Comparison of ENCODE assay signal across 16 cellular contexts in genomic region chr17:16962804-16963203, GRCh38. TPM values are rescaled to one million over a fixed set of nuclear protein-coding genes. Genes with fewer than 3 reads are reported as not detected.
DNase-seq lines count a peak whose midpoint lies in the region; ATAC-seq, FAIRE-seq and TF ChIP-seq lines count a peak whose summit lies in the region.
"Had no signal": no experiment of that assay in that cellular context is flagged by ENCODE, and none has a peak within 500 bp of the region (broad histone marks: within the 10 kb centered on the region; RNA-seq: fewer than 3 reads in every experiment).

No MANE protein-coding gene starts in this region.

- peak; percentile 15 for DNase-seq in activated CD4-positive, CD25-positive, alpha-beta regulatory T cell treated with anti-CD3 and anti-CD28 coated beads, Interleukin-2, amount 50 U/mL, for 72 hours
- DNase-seq in MG63 = peak; percentile 67
- DNase-seq in GM12878 (ENCODE audit: low read depth, low spot score) = no peak
- DNase-seq in stimulated activated naive B cell treated with anti-CD40 and anti-IgM and Interleukin-4, amounts not matched to agents 10 μg/mL and 1 μg/mL and 100 μg/mL, for 72 hours = no peak
- no peak for DNase-seq in CD14-positive monocyte (ENCODE audit: low spot score)
- no peak for DNase-seq in NCI-H146 treated with DMSO at 0.1 percent for 48 hours (lab: John Stamatoyannopoulos, UW; ENCODE audit: unreplicated experiment)
- DNase-seq: activated CD8-positive, alpha-beta memory T cell treated with anti-CD3 and anti-CD28 coated beads, Interleukin-2, amount 50 U/mL, for 4 hours; DMS79; immature natural killer cell; mucosa of descending colon; NCI-H446 had no signal

- TF ChIP-seq CTCF in GM12878 (IDR thresholded peaks at IDR 0.05 in 2 of 3, conservative IDR thresholded peaks at IDR 0.05 in 1 of 3; ENCODE audit: control insufficient read depth in 2 of 3, extremely low read depth in 1 of 3, insufficient read depth in 1 of 3, low read depth in 3 of 3, low read length in 3 of 3) = peak in 1 of 3 experiments; percentile 17; a peak in 1 of 6 replicates
- no peak for TF ChIP-seq CTCF in CD14-positive monocyte (IDR thresholded peaks at IDR 0.05)

- TF ChIP-seq POLR2A in GM12878 (IDR thresholded peaks at IDR 0.05; ENCODE audit: low read depth, low read length) = 0 out of 2 replicates have a peak, but pooled peaks have one; percentile 24

- intact Hi-C loops in GM12878 (cut with micrococcal nuclease; ENCODE audit: unreplicated experiment) = no loop called here
- intact Hi-C loops in CD14-positive monocyte (cut with micrococcal nuclease) = no loop called here

- peaks cover 7 to 20% of the 10 kb centered on the region in 2 donors for H3K9me3 Mint-ChIP-seq in stimulated activated naive B cell treated with anti-CD40 and anti-IgM and Interleukin-4, amounts not matched to agents 10 μg/mL and 1 μg/mL and 100 μg/mL, for 72 hours
- peaks cover 0 to 11% (median 7%) of the 10 kb centered on the region in 7 donors for H3K9me3 Mint-ChIP-seq in CD14-positive monocyte
- H3K9me3 Mint-ChIP-seq: immature natural killer cell had no signal

- peaks cover 54% of the 10 kb centered on the region for H3K4me1 ChIP-seq in GM12878 (ENCODE audit: control insufficient read depth, insufficient read depth, low read length)
- H3K4me1 ChIP-seq: Peyer's patch, vagina had no signal

- no peak overlapping the region for H2AFZ ChIP-seq in GM12878 (ENCODE audit: control insufficient read depth, low read depth, low read length)

- H3K27me3 Mint-ChIP-seq in stimulated activated naive B cell treated with anti-CD40 and anti-IgM and Interleukin-4, amounts not matched to agents 10 μg/mL and 1 μg/mL and 100 μg/mL, for 72 hours = peaks cover 0 to 4% of the 10 kb centered on the region in 2 donors
- peaks cover 4 to 15% (median 13%) of the 10 kb centered on the region in 3 donors for H3K27me3 Mint-ChIP-seq in CD14-positive monocyte (ENCODE audit: low read depth in 3 of 3)

- H3K9ac ChIP-seq in GM12878 (ENCODE audit: control insufficient read depth, insufficient read depth, low read length) = no peak overlapping the region

- H3K79me2 ChIP-seq in GM12878 (ENCODE audit: control insufficient read depth, insufficient read depth, low read length) = peaks cover 97% of the 10 kb centered on the region

- peaks cover 42 to 71% of the 10 kb centered on the region in 2 donors for H3K4me1 Mint-ChIP-seq in stimulated activated naive B cell treated with anti-CD40 and anti-IgM and Interleukin-4, amounts not matched to agents 10 μg/mL and 1 μg/mL and 100 μg/mL, for 72 hours
- no peaks in the 10 kb centered on the region for H3K4me1 Mint-ChIP-seq in CD14-positive monocyte
- H3K4me1 Mint-ChIP-seq: immature natural killer cell had no signal

- H3K27me3 ChIP-seq in MG63 = no peaks in the 10 kb centered on the region; the same call in 1 of the 2 replicates
- H3K27me3 ChIP-seq in GM12878 (replicated peaks in 1 of 2; ENCODE audit: control insufficient read depth in 2 of 2, insufficient read depth in 2 of 2, low read length in 1 of 2) = no peaks in the 10 kb centered on the region
- H3K27me3 ChIP-seq: Peyer's patch, vagina had no signal

- H3K4me3 ChIP-seq in MG63 = no peak overlapping the region
- 0 out of 2 replicates have a peak overlapping the region, but pooled peaks have one; percentile 0 for H3K4me3 ChIP-seq in GM12878
- H3K4me3 ChIP-seq: mucosa of descending colon, Peyer's patch, vagina had no signal

- POLR2A ChIA-PET in GM12878 (lab: Charles Lee) = interaction anchor here (1.6 to 19.7 kb wide), 2 partner anchors 9 to 21 kb away, joined by 4 to 656 read pairs; no protein-coding TSS in a partner anchor

- in situ Hi-C loops in GM12878 (cut with MboI) = no loop called here

- H4K20me1 ChIP-seq in GM12878 (ENCODE audit: control insufficient read depth, insufficient read depth) = no peaks in the 10 kb centered on the region

- peak overlapping the region; percentile 31 for H3K4me2 ChIP-seq in GM12878 (ENCODE audit: control insufficient read depth, insufficient read depth)

- no peak for ATAC-seq in activated CD4-positive, CD25-positive, alpha-beta regulatory T cell treated with anti-CD3 and anti-CD28 coated beads, Interleukin-2, amount 50 U/mL, for 24 hours
- ATAC-seq in GM12878 (no peak), GM21717 (IDR thresholded peaks at IDR 0.05; ENCODE audit: unreplicated experiment) (no peak)
- peak; percentile 24 to 29 for ATAC-seq in stimulated activated naive B cell treated with anti-CD40 and anti-IgM and Interleukin-4, amounts not matched to agents 10 μg/mL and 1 μg/mL and 100 μg/mL, for 72 hours (replicated peaks)
- ATAC-seq: mucosa of descending colon had no signal

- FAIRE-seq in GM12878 (lab: Jason Lieb, UNC) = no peak

- CTCF ChIA-PET in GM12878 (lab: Yijun Ruan, JAX) = interaction anchor here (0.9 to 19.5 kb wide), 4 partner anchors 13 to 46 kb away, joined by 3 to 361 read pairs (median 38); no protein-coding TSS in a partner anchor

- no peaks in the 10 kb centered on the region for H3K36me3 ChIP-seq in MG63
- peaks cover 10 to 20% of the 10 kb centered on the region in 2 experiments for H3K36me3 ChIP-seq in GM12878 (ENCODE audit: control insufficient read depth in 2 of 2, insufficient read depth in 2 of 2, low read length in 1 of 2)
- H3K36me3 ChIP-seq: Peyer's patch, vagina had no signal

- RAD21 ChIA-PET in GM12878 (lab: Charles Lee; ENCODE audit: unreplicated experiment) = interaction anchor here (30.7 kb wide), 1 partner anchor 22 kb away, joined by 913 read pairs; no protein-coding TSS in a partner anchor

- 20% methylated on average over 7 of the region's 7 CpGs for WGBS in GM12878 (ENCODE audit: insufficient coverage, insufficient replicate concordance, low lambda C conversion rate, missing lambda C conversion rate)

- peaks cover 39 to 57% of the 10 kb centered on the region in 2 donors for H3K36me3 Mint-ChIP-seq in stimulated activated naive B cell treated with anti-CD40 and anti-IgM and Interleukin-4, amounts not matched to agents 10 μg/mL and 1 μg/mL and 100 μg/mL, for 72 hours
- H3K36me3 Mint-ChIP-seq in CD14-positive monocyte = no peaks in the 10 kb centered on the region

- peak overlapping the region; percentile 92 for H3K27ac ChIP-seq in GM12878 (ENCODE audit: control insufficient read depth, insufficient read depth)
- H3K27ac ChIP-seq: vagina had no signal

- no peak for TF ChIP-seq RAD21 in GM12878 (IDR thresholded peaks at IDR 0.05; ENCODE audit: insufficient read depth, low read depth, low read length)

- no peak overlapping the region for H3K4me3 Mint-ChIP-seq in stimulated activated naive B cell treated with anti-CD40 and anti-IgM and Interleukin-4, amounts not matched to agents 10 μg/mL and 1 μg/mL and 100 μg/mL, for 72 hours
- no peak overlapping the region for H3K4me3 Mint-ChIP-seq in CD14-positive monocyte
- H3K4me3 Mint-ChIP-seq: immature natural killer cell had no signal

- peak overlapping the region; percentile 62 for H3K27ac Mint-ChIP-seq in stimulated activated naive B cell treated with anti-CD40 and anti-IgM and Interleukin-4, amounts not matched to agents 10 μg/mL and 1 μg/mL and 100 μg/mL, for 72 hours
- H3K27ac Mint-ChIP-seq in CD14-positive monocyte = no peak overlapping the region
- H3K27ac Mint-ChIP-seq: immature natural killer cell, progenitor cell of endocrine pancreas had no signal

- SMC1A ChIA-PET in GM12878 (lab: Charles Lee; ENCODE audit: uncharacterized antibody, unreplicated experiment) = interaction anchor here (21.4 kb wide), 1 partner anchor 21 kb away, joined by 812 read pairs; no protein-coding TSS in a partner anchor

- no peak for TF ChIP-seq EP300 in GM12878 (IDR thresholded peaks at IDR 0.05; ENCODE audit: borderline replicate concordance in 1 of 2, control insufficient read depth in 1 of 2, low read depth in 2 of 2, low read length in 2 of 2)

- H3K9me3 ChIP-seq in MG63 = no peaks in the 10 kb centered on the region
- peaks cover 33% of the 10 kb centered on the region for H3K9me3 ChIP-seq in GM12878 (replicated peaks; ENCODE audit: control insufficient read depth, insufficient read depth, low read length)
- H3K9me3 ChIP-seq: mucosa of descending colon, Peyer's patch, vagina had no signal

- BruUV-seq in GM12878 (replicated peaks; lab: Mats Ljungman, UMichigan) = no TSS peak

TF ChIP-seq in GM12878, 131 proteins besides CTCF, POLR2A, EP300 and RAD21:
- no peak for TF ChIP-seq NR2C2 (IDR thresholded peaks at IDR 0.05; ENCODE audit: borderline replicate concordance, control insufficient read depth, insufficient read length, low read depth)
- 0 out of 2 replicates have a peak, but pooled peaks have one; percentile 35 for TF ChIP-seq CBX5 (IDR thresholded peaks at IDR 0.05; ENCODE audit: low read depth)
- TF ChIP-seq SIN3A (IDR thresholded peaks at IDR 0.05; ENCODE audit: low read depth, low read length) = no peak
- no peak for TF ChIP-seq MEF2B (IDR thresholded peaks at IDR 0.05; ENCODE audit: partially characterized antibody, poor library complexity, severe bottlenecking)

RNA-seq across cellular contexts. Expression of gene TNFRSF13B, which starts 9.1 kb away (rescaled TPM):
- total RNA-seq in MG63 (2014; rRNA removed; shearing (Covaris generic); ENCODE audit: low replicate concordance) = not detected in 2 replicates
- total RNA-seq in GM12878 (2013; cell fraction: nucleolus; rRNA removed) = 353 and 380 TPM in 2 replicates
- total RNA-seq in GM12878 (2014; rRNA removed) = 101 and 116 TPM in 2 replicates
- 50.4 and 53.0 TPM in 2 replicates for total RNA-seq in GM12878 (2014; rRNA removed; fragmentation: Illumina TruSeq; extraction: Trizol)
- 160 and 161 TPM in 2 replicates for total RNA-seq in GM12878 (2021)
- polyA plus RNA-seq in GM12878 (2011; ENCODE audit: low read depth) = 102 TPM
- polyA plus RNA-seq in GM12878 (2011; rRNA removed) = 45.9 and 91.3 TPM in 2 replicates
- 124 and 142 TPM in 2 replicates for polyA plus RNA-seq in GM12878 (2011; cell fraction: cytosol; rRNA removed)
- polyA plus RNA-seq in GM12878 (2011; cell fraction: nucleus; rRNA removed) = 234 and 258 TPM in 2 replicates
- polyA plus RNA-seq in GM12878 (2012) = 237 and 313 TPM in 2 replicates
- polyA plus RNA-seq in GM12878 (2014; fragmentation: Illumina TruSeq; extraction: Trizol) = 53.0 and 141 TPM in 2 replicates
- polyA plus RNA-seq in GM12878 (2014; fragmentation: Nextera tagmentation; extraction: Ambion mirVana) = 10 to 100 TPM; 15.5 to 23.1 TPM
- polyA plus RNA-seq in GM12878 (2014; rRNA removed) = 231 and 255 TPM in 2 replicates
- 100 to 1,000 TPM; 121 to 139 TPM for polyA plus RNA-seq in GM12878 (2016; fragmentation: Nextera tagmentation; extraction: Ambion mirVana)
- 123 and 202 TPM in 2 replicates for polyA minus RNA-seq in GM12878 (2011; rRNA and poly(A)+ RNA removed)
- 45.4 TPM in 2 replicates for polyA minus RNA-seq in GM12878 (2011; cell fraction: cytosol; rRNA and poly(A)+ RNA removed)
- 141 and 184 TPM in 2 replicates for polyA minus RNA-seq in GM12878 (2011; cell fraction: nucleus; rRNA and poly(A)+ RNA removed)
- under 1 TPM in 1 of 2 donors, not detected in 1; 0.47 TPM for polyA plus RNA-seq in CD14-positive monocyte
- total RNA-seq: progenitor cell of endocrine pancreas, vagina had no signal
- polyA plus RNA-seq: immature natural killer cell had no signal

Comparison
In these comparisons a context has a peak if more than half of its experiments do, and no peak if none do; other contexts are left out.
1. DNase-seq: peak in activated CD4-positive, CD25-positive, alpha-beta regulatory T cell treated with anti-CD3 and anti-CD28 coated beads, Interleukin-2, amount 50 U/mL, for 72 hours (single experiment) and MG63 (single experiment); none in GM12878 (single experiment), stimulated activated naive B cell treated with anti-CD40 and anti-IgM and Interleukin-4, amounts not matched to agents 10 μg/mL and 1 μg/mL and 100 μg/mL, for 72 hours (single experiment), CD14-positive monocyte (single experiment) and NCI-H146 treated with DMSO at 0.1 percent for 48 hours (single experiment).
2. ATAC-seq: peak in stimulated activated naive B cell treated with anti-CD40 and anti-IgM and Interleukin-4, amounts not matched to agents 10 μg/mL and 1 μg/mL and 100 μg/mL, for 72 hours (2 of 2); none in activated CD4-positive, CD25-positive, alpha-beta regulatory T cell treated with anti-CD3 and anti-CD28 coated beads, Interleukin-2, amount 50 U/mL, for 24 hours (0 of 2), GM12878 (single experiment) and GM21717 (single experiment).
3. RNA of gene TNFRSF13B, which starts 9.1 kb away (total RNA-seq): 50.4 to 380 TPM in GM12878; not detected in MG63; every median in the first group is over 10 times any median in the second.